In the genomic region with DNA sequence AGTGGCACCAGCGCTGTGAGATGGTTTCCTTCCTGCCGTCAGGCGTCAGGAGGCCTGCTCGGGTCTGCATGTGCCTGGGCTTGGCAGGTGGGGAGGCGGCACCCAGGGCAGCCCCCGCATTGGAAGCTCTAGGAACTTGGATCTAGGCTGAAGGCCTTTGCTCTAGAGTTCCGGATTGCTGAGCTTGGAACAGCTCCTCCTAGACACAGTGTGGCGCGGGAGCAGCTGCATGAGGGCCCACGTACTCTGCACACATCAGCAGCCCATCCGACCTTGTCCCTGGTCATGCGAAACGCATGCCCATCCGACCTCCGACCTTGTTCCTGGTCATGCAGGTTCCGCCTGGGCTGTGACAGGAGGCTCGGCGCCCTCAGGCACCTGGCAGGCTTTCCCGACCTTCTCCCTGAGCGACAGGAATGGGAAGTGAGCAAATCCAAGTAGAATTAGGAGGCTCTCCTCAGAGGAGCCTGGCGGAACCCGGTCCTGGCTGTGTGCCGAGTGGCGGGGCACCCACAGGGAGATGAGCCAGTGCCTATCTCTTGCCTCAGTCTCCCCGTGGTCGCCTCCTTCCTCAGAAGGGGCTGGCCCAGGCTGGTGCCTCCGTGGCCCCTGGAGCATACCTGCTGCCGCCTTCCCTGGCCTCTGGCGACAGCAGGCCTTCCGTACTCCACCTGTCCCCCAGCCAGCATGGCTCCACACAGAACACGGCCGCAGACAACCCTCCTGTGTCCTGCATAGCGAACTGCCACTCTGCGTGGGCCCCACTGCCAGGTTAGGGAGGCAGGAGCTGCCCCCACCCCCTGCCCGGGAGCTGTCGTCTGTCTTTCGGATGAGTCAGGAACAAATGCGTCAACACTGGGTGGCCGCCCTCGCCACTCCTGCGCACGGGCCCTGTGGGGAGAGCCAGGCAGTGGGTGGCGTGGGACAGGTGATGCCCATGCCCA, we compare ENCODE assay signal across 1 cellular context.
TF ChIP-seq lines count a peak whose summit lies in the region.

No MANE protein-coding gene starts in this region.

TF ChIP-seq in K562, 482 proteins besides CTCF, POLR2A, EP300 and RAD21:
- TF ChIP-seq RCOR1 (IDR thresholded peaks at IDR 0.05; ENCODE audit: borderline replicate concordance in 1 of 2, low read depth in 2 of 2, low read length in 2 of 2) (no peak), POLR2G (IDR thresholded peaks at IDR 0.05; ENCODE audit: low read depth, low read length) (peak; percentile 63; the same call in 1 of the 2 replicates), PPARD (CRISPR knock-in tag; IDR thresholded peaks at IDR 0.05) (no peak), KAT2B (IDR thresholded peaks at IDR 0.05; ENCODE audit: low read depth, low read length) (no peak), RBFOX2 (IDR thresholded peaks at IDR 0.05; ENCODE audit: low read depth, low read length) (peak; percentile 30; the same call in 1 of the 2 replicates), PCBP1 (IDR thresholded peaks at IDR 0.05; ENCODE audit: low read depth, low read length, poor library complexity, severe bottlenecking) (no peak), ZNF217 (CRISPR knock-in tag; IDR thresholded peaks at IDR 0.05) (no peak), RBM22 (IDR thresholded peaks at IDR 0.05; ENCODE audit: low read depth, low read length, poor library complexity, severe bottlenecking) (peak; percentile 82), PHTF2 (CRISPR knock-in tag; IDR thresholded peaks at IDR 0.05) (no peak), BCL6 (CRISPR knock-in tag; IDR thresholded peaks at IDR 0.05) (no peak)
- TF ChIP-seq, protein P1, sequence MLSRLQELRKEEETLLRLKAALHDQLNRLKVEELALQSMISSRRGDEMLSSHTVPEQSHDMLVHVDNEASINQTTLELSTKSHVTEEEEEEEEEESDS (CRISPR knock-in tag; IDR thresholded peaks at IDR 0.05): no peak
- TF ChIP-seq, protein P2, sequence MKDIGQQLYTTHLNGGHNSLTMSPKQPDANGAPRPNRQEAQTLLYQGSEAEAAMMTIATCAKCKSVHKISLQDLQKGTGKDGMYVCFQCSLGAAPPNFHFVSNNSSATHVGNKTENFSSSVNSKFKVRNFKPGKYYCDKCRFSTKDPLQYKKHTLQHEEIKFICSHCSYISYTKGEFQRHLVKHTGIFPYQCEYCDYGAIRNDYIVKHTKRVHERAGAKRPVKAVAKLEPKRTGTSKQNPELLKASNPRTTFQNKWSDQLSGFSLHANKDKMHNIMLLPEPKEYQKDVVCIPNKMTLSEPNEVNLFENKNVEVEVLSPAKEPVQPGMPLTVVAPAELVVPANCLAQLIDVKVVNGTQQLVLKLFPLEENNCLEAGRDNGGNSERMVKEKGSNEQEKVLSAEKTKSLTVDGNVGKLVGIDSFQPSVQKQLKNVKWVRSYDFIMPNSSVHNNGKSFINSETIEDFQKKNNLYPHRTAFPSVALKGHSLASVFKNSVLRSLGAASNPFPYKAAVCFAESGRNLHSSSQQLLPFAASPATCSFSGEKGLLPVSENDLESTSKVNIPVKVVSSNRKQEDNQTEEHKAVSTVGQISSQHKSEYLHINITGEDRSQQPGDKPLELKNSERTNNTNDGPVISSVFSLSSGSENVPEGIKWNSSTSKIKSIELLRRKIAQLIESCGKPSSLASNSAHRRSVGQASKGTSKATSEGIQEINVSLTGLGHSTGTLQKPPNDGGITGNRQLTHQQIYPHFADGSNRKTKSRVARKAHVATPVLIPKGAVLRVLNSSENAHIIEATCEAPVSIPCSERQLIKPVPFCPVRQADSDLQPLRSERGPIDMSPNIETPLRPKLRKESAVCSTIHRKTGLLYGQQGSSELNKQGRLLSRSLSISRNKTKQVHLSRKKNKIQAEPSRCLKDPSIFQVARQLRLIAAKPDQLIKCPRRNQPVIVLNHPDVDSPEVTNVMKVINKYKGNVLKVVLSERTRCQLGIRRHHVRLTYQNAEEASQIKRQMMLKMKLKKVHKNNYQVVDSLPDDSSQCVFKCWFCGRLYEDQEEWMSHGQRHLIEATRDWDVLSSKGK (CRISPR knock-in tag; IDR thresholded peaks at IDR 0.05): no peak
